Comparison of ENCODE assay signal across 28 cellular contexts in genomic region chr6:33543116-33543515, GRCh38.
"Had no signal": no experiment of that assay in that cellular context is flagged by ENCODE, and none has a peak within 500 bp of the region (broad histone marks: within the 10 kb centered on the region; RNA-seq: fewer than 3 reads in every experiment).

No MANE protein-coding gene starts in this region.

- H3K27me3 Mint-ChIP-seq: naive thymus-derived CD8-positive, alpha-beta T cell; stimulated activated naive CD8-positive, alpha-beta T cell treated with anti-CD3 and anti-CD28 coated beads, Interleukin-15, Interleukin-2, amounts not matched to agents 100 ng/mL and 50 ng/mL, for 24 hours had no signal

- H3K4me1 Mint-ChIP-seq: nephron, neural crest cell had no signal

- H3K36me3 Mint-ChIP-seq: immature natural killer cell; naive thymus-derived CD8-positive, alpha-beta T cell; stimulated activated effector memory CD8-positive, alpha-beta T cell treated with anti-CD3 and anti-CD28 coated beads, Interleukin-12 subunit alpha, Interleukin-12 subunit beta, amount 100 ng/mL, for 72 hours had no signal

- H3K4me1 ChIP-seq: left lung, lower lobe of right lung, pancreas, prostate gland, sigmoid colon, suprapubic skin, tibial artery, upper lobe of right lung had no signal

- H3K4me3 ChIP-seq: left lung, lower lobe of right lung, pancreas, prostate gland, sigmoid colon, spleen, suprapubic skin, thoracic aorta, tibial artery, upper lobe of right lung had no signal

- DNase-seq: immature natural killer cell; kidney; left colon; left lung; lower lobe of right lung; mammary epithelial cell; mesenchymal stem cell; naive thymus-derived CD8-positive, alpha-beta T cell; nucleus accumbens; pancreas; retina; right cardiac atrium; sigmoid colon; small intestine; spleen; stimulated activated CD4-positive, alpha-beta T cell treated with anti-CD3 and anti-CD28 coated beads, Interleukin-4, amount 100 ng/mL, for 24 hours; stimulated activated naive CD4-positive, alpha-beta T cell; tibial artery; upper lobe of right lung had no signal

- H3K9me3 ChIP-seq: left lung, lower lobe of right lung, pancreas, prostate gland, sigmoid colon, spleen, suprapubic skin, thoracic aorta, tibial artery, upper lobe of right lung had no signal

- H3K4me3 Mint-ChIP-seq: immature natural killer cell; naive thymus-derived CD8-positive, alpha-beta T cell; nephron; neural crest cell; stimulated activated effector memory CD8-positive, alpha-beta T cell treated with anti-CD3 and anti-CD28 coated beads, Interleukin-12 subunit alpha, Interleukin-12 subunit beta, amount 100 ng/mL, for 72 hours; stimulated activated naive CD8-positive, alpha-beta T cell treated with anti-CD3 and anti-CD28 coated beads, Interleukin-15, Interleukin-2, amounts not matched to agents 100 ng/mL and 50 ng/mL, for 24 hours had no signal

- ATAC-seq: left colon; left lung; lower lobe of right lung; naive thymus-derived CD8-positive, alpha-beta T cell; pancreas; right cardiac atrium; stimulated activated effector memory CD8-positive, alpha-beta T cell treated with anti-CD3 and anti-CD28 coated beads, Interleukin-12 subunit alpha, Interleukin-12 subunit beta, amount 100 ng/mL, for 72 hours; upper lobe of right lung had no signal

- H3K27ac Mint-ChIP-seq: immature natural killer cell; nephron; stimulated activated effector memory CD8-positive, alpha-beta T cell treated with anti-CD3 and anti-CD28 coated beads, Interleukin-12 subunit alpha, Interleukin-12 subunit beta, amount 100 ng/mL, for 72 hours; stimulated activated naive CD8-positive, alpha-beta T cell treated with anti-CD3 and anti-CD28 coated beads, Interleukin-15, Interleukin-2, amounts not matched to agents 100 ng/mL and 50 ng/mL, for 24 hours had no signal

- H3K36me3 ChIP-seq: left lung, lower lobe of right lung, pancreas, prostate gland, sigmoid colon, spleen, suprapubic skin, thoracic aorta, tibial artery, upper lobe of right lung had no signal

- H3K9me3 Mint-ChIP-seq: immature natural killer cell; naive thymus-derived CD8-positive, alpha-beta T cell; nephron; neural crest cell; stimulated activated effector memory CD8-positive, alpha-beta T cell treated with anti-CD3 and anti-CD28 coated beads, Interleukin-12 subunit alpha, Interleukin-12 subunit beta, amount 100 ng/mL, for 72 hours; stimulated activated naive CD8-positive, alpha-beta T cell treated with anti-CD3 and anti-CD28 coated beads, Interleukin-15, Interleukin-2, amounts not matched to agents 100 ng/mL and 50 ng/mL, for 24 hours had no signal

- H3K27ac ChIP-seq: left lung, lower lobe of right lung, pancreas, prostate gland, sigmoid colon, spleen, suprapubic skin, thoracic aorta, tibial artery, upper lobe of right lung had no signal

- FAIRE-seq: islet of Langerhans, kidney, pancreas, small intestine, urothelium cell line had no signal

- H3K27me3 ChIP-seq: left lung, pancreas, sigmoid colon, spleen, suprapubic skin, upper lobe of right lung had no signal
